Comparison of ENCODE assay signal across 1 cellular context in genomic region chr14:55075628-55076027, GRCh38.
TF ChIP-seq lines count a peak whose summit lies in the region.

No MANE protein-coding gene starts in this region.

TF ChIP-seq in SK-N-SH treated with all-trans-retinoic acid at 6 μM for 48 hours, 23 proteins besides CTCF, POLR2A, EP300 and RAD21 (continued from another document):
- no peak for TF ChIP-seq CSRNP3 (CRISPR knock-in tag; IDR thresholded peaks at IDR 0.05)
- TF ChIP-seq ZNF70 (CRISPR knock-in tag; IDR thresholded peaks at IDR 0.05), result no peak
- TF ChIP-seq ZC3H10 (CRISPR knock-in tag; IDR thresholded peaks at IDR 0.05), result no peak
- no peak for TF ChIP-seq GLIS3 (CRISPR knock-in tag; IDR thresholded peaks at IDR 0.05)
- TF ChIP-seq OSR1 (CRISPR knock-in tag; IDR thresholded peaks at IDR 0.05), result no peak
- no peak for TF ChIP-seq ZFP3 (CRISPR knock-in tag; IDR thresholded peaks at IDR 0.05)
- no peak for TF ChIP-seq TOX (CRISPR knock-in tag; IDR thresholded peaks at IDR 0.05; ENCODE audit: borderline replicate concordance)
- TF ChIP-seq, protein P1, sequence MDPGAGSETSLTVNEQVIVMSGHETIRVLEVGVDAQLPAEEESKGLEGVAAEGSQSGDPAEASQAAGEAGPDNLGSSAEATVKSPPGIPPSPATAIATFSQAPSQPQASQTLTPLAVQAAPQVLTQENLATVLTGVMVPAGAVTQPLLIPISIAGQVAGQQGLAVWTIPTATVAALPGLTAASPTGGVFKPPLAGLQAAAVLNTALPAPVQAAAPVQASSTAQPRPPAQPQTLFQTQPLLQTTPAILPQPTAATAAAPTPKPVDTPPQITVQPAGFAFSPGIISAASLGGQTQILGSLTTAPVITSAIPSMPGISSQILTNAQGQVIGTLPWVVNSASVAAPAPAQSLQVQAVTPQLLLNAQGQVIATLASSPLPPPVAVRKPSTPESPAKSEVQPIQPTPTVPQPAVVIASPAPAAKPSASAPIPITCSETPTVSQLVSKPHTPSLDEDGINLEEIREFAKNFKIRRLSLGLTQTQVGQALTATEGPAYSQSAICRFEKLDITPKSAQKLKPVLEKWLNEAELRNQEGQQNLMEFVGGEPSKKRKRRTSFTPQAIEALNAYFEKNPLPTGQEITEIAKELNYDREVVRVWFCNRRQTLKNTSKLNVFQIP (CRISPR knock-in tag; IDR thresholded peaks at IDR 0.05; ENCODE audit: borderline replicate concordance, low read depth), result no peak
TF ChIP-seq in SK-N-SH treated with all-trans-retinoic acid at 6 μM for 48 hours: peak in this region for 0.
